Comparison of ENCODE assay signal across 8 cellular contexts in the genomic region with DNA sequence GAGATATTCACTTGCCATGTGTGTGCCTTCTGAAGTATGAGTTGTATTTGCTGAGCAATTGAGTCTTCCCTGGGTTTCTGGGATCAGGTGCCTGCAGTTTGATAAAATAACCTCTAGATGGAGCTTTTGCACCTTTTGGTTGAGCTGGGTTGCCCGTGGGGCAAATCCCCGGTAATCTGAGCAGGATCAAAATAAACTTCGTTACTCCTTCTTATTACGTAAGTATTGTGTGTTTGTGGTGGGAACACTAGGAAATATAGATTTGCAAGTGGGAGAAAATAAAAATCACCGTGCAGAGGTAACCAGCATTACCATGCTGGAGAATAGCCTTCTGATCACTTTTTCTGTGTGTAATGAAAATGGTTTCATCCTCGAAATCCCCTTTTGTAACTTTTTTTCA.
DNase-seq lines count a peak whose midpoint lies in the region; ATAC-seq and TF ChIP-seq lines count a peak whose summit lies in the region.

No MANE protein-coding gene starts in this region.

- no peaks in the 10 kb centered on the region for H3F3A ChIP-seq in smooth muscle cell (ENCODE audit: low read depth)

- DNase-seq in cardiac muscle cell (ENCODE audit: low read depth in 1 of 2, low spot score in 1 of 2) (peak; percentile 30 to 37), left cardiac atrium (no peak), NCI-H748 (lab: John Stamatoyannopoulos, UW; ENCODE audit: unreplicated experiment) (peak; percentile 63), endothelial cell (ENCODE audit: low spot score) (peak; percentile 21), smooth muscle cell (lab: John Stamatoyannopoulos, UW; ENCODE audit: unreplicated experiment) (no peak)
- no peak for DNase-seq in activated naive CD8-positive, alpha-beta T cell treated with anti-CD3 and anti-CD28 coated beads, Interleukin-2, amount 50 U/mL, for 24 hours

- no peak overlapping the region for H3K4me3 Mint-ChIP-seq in endothelial cell (ENCODE audit: unreplicated experiment)
- no peak overlapping the region for H3K4me3 Mint-ChIP-seq in activated naive CD8-positive, alpha-beta T cell treated with anti-CD3 and anti-CD28 coated beads, Interleukin-2, amount 50 U/mL, for 24 hours

- no peak overlapping the region for H2AFZ ChIP-seq in smooth muscle cell (ENCODE audit: low read depth)

- H3K4me3 ChIP-seq in cardiac muscle cell (no peak overlapping the region), smooth muscle cell (no peak overlapping the region)

- intact Hi-C loops in left cardiac atrium (cut with DNase I), result no loop called here

- no peaks in the 10 kb centered on the region for H3K27me3 Mint-ChIP-seq in endothelial cell (ENCODE audit: unreplicated experiment)
- H3K27me3 Mint-ChIP-seq in activated naive CD8-positive, alpha-beta T cell treated with anti-CD3 and anti-CD28 coated beads, Interleukin-2, amount 50 U/mL, for 24 hours, result peaks cover 22% of the 10 kb centered on the region

- H3K36me3 ChIP-seq in cardiac muscle cell (no peaks in the 10 kb centered on the region), smooth muscle cell (ENCODE audit: low read depth) (no peaks in the 10 kb centered on the region)

- WGBS in smooth muscle cell (ENCODE audit: low lambda C conversion rate), result 41% methylated on average over 6 of the region's 6 CpGs

- H3K79me2 ChIP-seq in smooth muscle cell (ENCODE audit: low read depth), result no peaks in the 10 kb centered on the region

- H3K9me3 Mint-ChIP-seq in endothelial cell (ENCODE audit: unreplicated experiment), result peaks cover 4% of the 10 kb centered on the region
- H3K9me3 Mint-ChIP-seq in activated naive CD8-positive, alpha-beta T cell treated with anti-CD3 and anti-CD28 coated beads, Interleukin-2, amount 50 U/mL, for 24 hours, result peaks cover 9% of the 10 kb centered on the region

- ATAC-seq in left cardiac atrium, result no peak
- ATAC-seq in GM21526 (IDR thresholded peaks at IDR 0.05; ENCODE audit: low FRiP score, unreplicated experiment), result no peak
- no peak for ATAC-seq in GM21825 (IDR thresholded peaks at IDR 0.05; ENCODE audit: unreplicated experiment)
- ATAC-seq in activated naive CD8-positive, alpha-beta T cell treated with anti-CD3 and anti-CD28 coated beads, Interleukin-2, amount 50 U/mL, for 24 hours, result no peak

- TF ChIP-seq CTCF in cardiac muscle cell (IDR thresholded peaks at IDR 0.05; ENCODE audit: low read depth, low read length) (peak; percentile 62), endothelial cell (IDR thresholded peaks at IDR 0.05; ENCODE audit: unreplicated experiment) (peak; percentile 77), smooth muscle cell (IDR thresholded peaks at IDR 0.05; ENCODE audit: borderline replicate concordance, insufficient read depth, poor library complexity, severe bottlenecking) (peak; percentile 45)

- H3K9ac ChIP-seq in smooth muscle cell (ENCODE audit: low read depth), result no peak overlapping the region

- no peaks in the 10 kb centered on the region for H3K4me1 ChIP-seq in cardiac muscle cell (ENCODE audit: low read depth)
- no peaks in the 10 kb centered on the region for H3K4me1 ChIP-seq in smooth muscle cell (ENCODE audit: low read depth)

- H4K20me1 ChIP-seq in smooth muscle cell (ENCODE audit: low read depth), result no peaks in the 10 kb centered on the region

- H3K36me3 Mint-ChIP-seq in endothelial cell (ENCODE audit: low read depth, unreplicated experiment), result peaks cover 3% of the 10 kb centered on the region
- no peaks in the 10 kb centered on the region for H3K36me3 Mint-ChIP-seq in activated naive CD8-positive, alpha-beta T cell treated with anti-CD3 and anti-CD28 coated beads, Interleukin-2, amount 50 U/mL, for 24 hours (ENCODE audit: low read depth)

- H3K4me1 Mint-ChIP-seq in endothelial cell (ENCODE audit: unreplicated experiment), result peaks cover 3% of the 10 kb centered on the region
- H3K4me1 Mint-ChIP-seq in activated naive CD8-positive, alpha-beta T cell treated with anti-CD3 and anti-CD28 coated beads, Interleukin-2, amount 50 U/mL, for 24 hours, result no peaks in the 10 kb centered on the region

- no peaks in the 10 kb centered on the region for H3K27me3 ChIP-seq in cardiac muscle cell
- H3K27me3 ChIP-seq in smooth muscle cell (ENCODE audit: low read depth), result no peaks in the 10 kb centered on the region

- no peak overlapping the region for H3K4me2 ChIP-seq in smooth muscle cell

- no peak overlapping the region for H3K27ac ChIP-seq in cardiac muscle cell
- H3K27ac ChIP-seq in smooth muscle cell (ENCODE audit: low read depth), result no peak overlapping the region

- H3K9me3 ChIP-seq in cardiac muscle cell (ENCODE audit: low read depth) (no peaks in the 10 kb centered on the region), smooth muscle cell (replicated peaks; ENCODE audit: low read depth) (no peaks in the 10 kb centered on the region)

- H3K27ac Mint-ChIP-seq in endothelial cell (ENCODE audit: unreplicated experiment), result no peak overlapping the region
- H3K27ac Mint-ChIP-seq in activated naive CD8-positive, alpha-beta T cell treated with anti-CD3 and anti-CD28 coated beads, Interleukin-2, amount 50 U/mL, for 24 hours, result no peak overlapping the region

Comparison
In these comparisons a context has a peak if more than half of its experiments do, and no peak if none do; other contexts are left out.
1. DNase-seq: peak in cardiac muscle cell (2 of 2), NCI-H748 (single experiment) and endothelial cell (single experiment); none in left cardiac atrium (single experiment), smooth muscle cell (single experiment) and activated naive CD8-positive, alpha-beta T cell treated with anti-CD3 and anti-CD28 coated beads, Interleukin-2, amount 50 U/mL, for 24 hours (single experiment).
2. Peak in every context shown above with its lines, with median percentiles within 50 percentile points of each other: CTCF ChIP-seq.